ENCODE assay signal across 8 cellular contexts in genomic region chr14:54488646-54489317, GRCh38.
DNase-seq lines count a peak whose midpoint lies in the region; ATAC-seq and TF ChIP-seq lines count a peak whose summit lies in the region.

TSS of gene GMFB (minus strand) at chr14:54488980. CDS start at chr14:54488927, 53 bp downstream.

- peaks cover 0 to 2% of the 10 kb centered on the region in 2 donors for H3K36me3 ChIP-seq in mucosa of rectum (ENCODE audit: control insufficient read depth in 2 of 2, insufficient read depth in 2 of 2, low read length in 2 of 2)

- H3K27ac ChIP-seq in epithelial cell of prostate (peak within 1 kb of the TSS; percentile 97), mucosa of rectum (ENCODE audit: low read depth in 2 of 2, low read length in 2 of 2) (peak within 1 kb of the TSS; percentile 96 to 97)

- no peak for TF ChIP-seq RAD21 in Ishikawa (IDR thresholded peaks at IDR 0.05; ENCODE audit: low read depth)

- no peaks in the 10 kb centered on the region for H3K27me3 ChIP-seq in mucosa of rectum (ENCODE audit: control insufficient read depth in 2 of 2, insufficient read depth in 2 of 2, low read length in 2 of 2)

- H3K4me3 ChIP-seq in mucosa of rectum (ENCODE audit: low read length in 2 of 2) = peak within 1 kb of the TSS; percentile 94 to 98

- peak within 1 kb of the TSS; percentile 96 for H3K9ac ChIP-seq in mucosa of rectum (ENCODE audit: low read depth in 1 of 2, low read length in 2 of 2)

- ATAC-seq in GM21576 (IDR thresholded peaks at IDR 0.05; ENCODE audit: unreplicated experiment) = peak; percentile 85

- DNase-seq in DMS53 (lab: John Stamatoyannopoulos, UW) (peak; percentile 97), OCI-M2 (lab: John Stamatoyannopoulos, UW; ENCODE audit: unreplicated experiment) (peak; percentile 59), activated T-cell treated with anti-CD3 and anti-CD28 coated beads for 4 hours (peak; percentile 80), epithelial cell of prostate (ENCODE audit: low read depth, low spot score) (peak; percentile 66)
- peak; percentile 91 for DNase-seq in stimulated activated CD8-positive, alpha-beta memory T cell treated with anti-CD3 and anti-CD28 coated beads, Interleukin-4, amount 100 ng/mL, for 48 hours

- H3K4me1 ChIP-seq in mucosa of rectum (ENCODE audit: control insufficient read depth in 2 of 2, insufficient read depth in 2 of 2, low read length in 2 of 2) = peaks cover 8 to 22% of the 10 kb centered on the region in 2 donors

- no peaks in the 10 kb centered on the region for H3K9me3 ChIP-seq in mucosa of rectum (ENCODE audit: control insufficient read depth in 2 of 2, low read length in 2 of 2)

- peak; percentile 57 for TF ChIP-seq EP300 in Ishikawa (IDR thresholded peaks at IDR 0.05; ENCODE audit: borderline replicate concordance)

TF ChIP-seq in Ishikawa, 13 proteins besides CTCF, POLR2A, EP300 and RAD21:
- no peak for TF ChIP-seq FOXM1 (IDR thresholded peaks at IDR 0.05; ENCODE audit: borderline replicate concordance, low read depth)
- peak; percentile 34; the same call in 1 of the 2 replicates for TF ChIP-seq TCF12 (IDR thresholded peaks at IDR 0.05; ENCODE audit: low read depth)
- peak; percentile 77 for TF ChIP-seq YY1 (IDR thresholded peaks at IDR 0.05; ENCODE audit: low read depth)
- peak; percentile 31; the same call in 1 of the 2 replicates for TF ChIP-seq EGR1 (IDR thresholded peaks at IDR 0.05)
- TF ChIP-seq NFIC (IDR thresholded peaks at IDR 0.05) = no peak
- 0 out of 2 replicates have a peak, but pooled peaks have one; percentile 59 for TF ChIP-seq ZBTB7A (IDR thresholded peaks at IDR 0.05; ENCODE audit: low read depth)
- TF ChIP-seq CREB1 (IDR thresholded peaks at IDR 0.05; ENCODE audit: low read depth) = no peak
- no peak; the same call in 1 of the 2 replicates for TF ChIP-seq REST (IDR thresholded peaks at IDR 0.05; ENCODE audit: low read depth)
- TF ChIP-seq USF1 (IDR thresholded peaks at IDR 0.05) = peak; percentile 98
- TF ChIP-seq MAX (IDR thresholded peaks at IDR 0.05) = peak; percentile 81; the same call in 1 of the 2 replicates
- TF ChIP-seq TEAD4 (IDR thresholded peaks at IDR 0.05) = 0 out of 2 replicates have a peak, but pooled peaks have one; percentile 3
- TF ChIP-seq CEBPB (IDR thresholded peaks at IDR 0.05) = no peak
- TF ChIP-seq TAF1 (IDR thresholded peaks at IDR 0.05; ENCODE audit: low read depth) = peak; percentile 61

Comparison
In these comparisons a context has a peak if more than half of its experiments do, and no peak if none do; other contexts are left out.
1. Peak in every context shown above with its lines: DNase-seq, ATAC-seq, H3K4me3 ChIP-seq and H3K27ac ChIP-seq.